In genomic region chr12:14452865-14453264, GRCh38 we compare ENCODE assay signal across 19 cellular contexts.
A peak's percentile ranks its signal among the peaks of the same experiment; 100 is the strongest.
DNase-seq lines count a peak whose midpoint lies in the region; ATAC-seq and TF ChIP-seq lines count a peak whose summit lies in the region.
"Had no signal": no experiment of that assay in that cellular context is flagged by ENCODE, and none has a peak within 500 bp of the region (broad histone marks: within the 10 kb centered on the region; RNA-seq: fewer than 3 reads in every experiment).

No MANE protein-coding gene starts in this region.

- peaks cover 26% of the 10 kb centered on the region for H3K36me3 ChIP-seq in cardiac muscle cell
- peaks cover 36% of the 10 kb centered on the region for H3K36me3 ChIP-seq in right atrium auricular region
- H3K36me3 ChIP-seq in body of pancreas (replicated peaks in 1 of 2; ENCODE audit: insufficient read depth in 1 of 2, low read depth in 2 of 2): peaks cover 0 to 2% of the 10 kb centered on the region in 2 donors
- H3K36me3 ChIP-seq: ovary, uterus had no signal

- H3K4me3 ChIP-seq in cardiac muscle cell: no peak overlapping the region
- H3K4me3 ChIP-seq in right atrium auricular region: no peak overlapping the region
- no peak overlapping the region for H3K4me3 ChIP-seq in body of pancreas
- H3K4me3 ChIP-seq: HAP-1, left ventricle myocardium inferior, ovary, uterus had no signal

- no peaks in the 10 kb centered on the region for H3K9me3 Mint-ChIP-seq in WTC11
- H3K9me3 Mint-ChIP-seq in effector memory CD8-positive, alpha-beta T cell: no peaks in the 10 kb centered on the region
- peaks cover 5 to 11% of the 10 kb centered on the region in 2 donors for H3K9me3 Mint-ChIP-seq in stimulated activated naive B cell treated with anti-CD40 and anti-IgM and Interleukin-4, amounts not matched to agents 10 μg/mL and 1 μg/mL and 100 μg/mL, for 72 hours

- TF ChIP-seq CTCF in cardiac muscle cell (IDR thresholded peaks at IDR 0.05; ENCODE audit: low read depth, low read length): no peak
- TF ChIP-seq CTCF in right atrium auricular region (IDR thresholded peaks at IDR 0.05): no peak
- no peak for TF ChIP-seq CTCF in WTC11 (IDR thresholded peaks at IDR 0.05)
- no peak for TF ChIP-seq CTCF in body of pancreas (IDR thresholded peaks at IDR 0.05)

- H3K4me3 Mint-ChIP-seq in WTC11: no peak overlapping the region
- H3K4me3 Mint-ChIP-seq in effector memory CD8-positive, alpha-beta T cell: peak overlapping the region; percentile 13 to 62
- H3K4me3 Mint-ChIP-seq in stimulated activated naive B cell treated with anti-CD40 and anti-IgM and Interleukin-4, amounts not matched to agents 10 μg/mL and 1 μg/mL and 100 μg/mL, for 72 hours: no peak overlapping the region

- H3K27me3 ChIP-seq in cardiac muscle cell: no peaks in the 10 kb centered on the region
- H3K27me3 ChIP-seq in right atrium auricular region: no peaks in the 10 kb centered on the region
- H3K27me3 ChIP-seq in body of pancreas: no peaks in the 10 kb centered on the region
- H3K27me3 ChIP-seq: ovary, uterus had no signal

- intact Hi-C loops in body of pancreas (cut with DNase I): no loop called here

- peak overlapping the region; percentile 86 for H3K27ac Mint-ChIP-seq in WTC11
- H3K27ac Mint-ChIP-seq in effector memory CD8-positive, alpha-beta T cell: peak overlapping the region; percentile 15 to 87
- H3K27ac Mint-ChIP-seq in stimulated activated naive B cell treated with anti-CD40 and anti-IgM and Interleukin-4, amounts not matched to agents 10 μg/mL and 1 μg/mL and 100 μg/mL, for 72 hours: peak overlapping the region; percentile 72

- 89% methylated on average over 1 of the region's 1 CpG for WGBS in body of pancreas, 2 donors

- ATAC-seq in WTC11 (no peak), body of pancreas (no peak)
- no peak for ATAC-seq in effector memory CD8-positive, alpha-beta T cell (replicated peaks)
- ATAC-seq in stimulated activated naive B cell treated with anti-CD40 and anti-IgM and Interleukin-4, amounts not matched to agents 10 μg/mL and 1 μg/mL and 100 μg/mL, for 72 hours (replicated peaks): no peak
- ATAC-seq: esophagus mucosa had no signal

- H3K4me1 Mint-ChIP-seq in WTC11: peaks cover 40% of the 10 kb centered on the region
- H3K4me1 Mint-ChIP-seq in effector memory CD8-positive, alpha-beta T cell (ENCODE audit: low read depth in 2 of 2): peaks cover 52 to 74% of the 10 kb centered on the region in 2 donors
- H3K4me1 Mint-ChIP-seq in stimulated activated naive B cell treated with anti-CD40 and anti-IgM and Interleukin-4, amounts not matched to agents 10 μg/mL and 1 μg/mL and 100 μg/mL, for 72 hours: peaks cover 35 to 69% of the 10 kb centered on the region in 2 donors

- H3K4me1 ChIP-seq in cardiac muscle cell (ENCODE audit: low read depth) (no peaks in the 10 kb centered on the region), right atrium auricular region (no peaks in the 10 kb centered on the region), body of pancreas (no peaks in the 10 kb centered on the region)

- peaks cover 40% of the 10 kb centered on the region for H3K36me3 Mint-ChIP-seq in WTC11
- H3K36me3 Mint-ChIP-seq in effector memory CD8-positive, alpha-beta T cell (ENCODE audit: insufficient read depth): peaks cover 75% of the 10 kb centered on the region
- H3K36me3 Mint-ChIP-seq in stimulated activated naive B cell treated with anti-CD40 and anti-IgM and Interleukin-4, amounts not matched to agents 10 μg/mL and 1 μg/mL and 100 μg/mL, for 72 hours: peaks cover 69 to 80% of the 10 kb centered on the region in 2 donors

- CTCF ChIA-PET in WTC11 (lab: Charles Lee): interaction anchor here (1.5 to 6.3 kb wide), 7 partner anchors 22 to 258 kb away, joined by 3 to 59 read pairs (median 8); partner anchors contain the start of gene ATF7IP

- DNase-seq in cardiac muscle cell (ENCODE audit: low read depth in 1 of 2, low spot score in 1 of 2) (no peak), right atrium auricular region (ENCODE audit: low spot score) (no peak), WTC11 (ENCODE audit: low spot score) (no peak), GM19240 (ENCODE audit: insufficient read length, low spot score) (no peak), body of pancreas (no peak), SIG-M5 treated with dmso at 0.1 percent for 504 hours (lab: John Stamatoyannopoulos, UW; ENCODE audit: unreplicated experiment) (no peak)
- no peak for DNase-seq in effector memory CD8-positive, alpha-beta T cell
- no peak for DNase-seq in stimulated activated naive B cell treated with anti-CD40 and anti-IgM and Interleukin-4, amounts not matched to agents 10 μg/mL and 1 μg/mL and 100 μg/mL, for 72 hours
- DNase-seq: activated CD8-positive, alpha-beta memory T cell treated with anti-CD3 and anti-CD28 coated beads, Interleukin-2, amount 50 U/mL, for 48 hours; EL; left ventricle myocardium inferior; NCI-H2029 treated with DMSO at 0.1 percent for 48 hours; NCI-H510A; ovary; stimulated activated CD4-positive, alpha-beta T cell treated with anti-CD3 and anti-CD28 coated beads, Interleukin-1b, Interleukin-23, amount 100 ng/mL, for 48 hours; uterus had no signal

- POLR2A ChIA-PET in WTC11 (lab: Charles Lee): interaction anchor here (0.7 to 1.8 kb wide), 2 partner anchors 20 to 87 kb away, joined by 4 to 9 read pairs; partner anchors contain the start of gene ATF7IP

- H3K9me3 ChIP-seq in cardiac muscle cell (ENCODE audit: low read depth): no peaks in the 10 kb centered on the region
- no peaks in the 10 kb centered on the region for H3K9me3 ChIP-seq in right atrium auricular region
- H3K9me3 ChIP-seq in body of pancreas: no peaks in the 10 kb centered on the region
- H3K9me3 ChIP-seq: HAP-1, left ventricle myocardium inferior, ovary, uterus had no signal

- no peaks in the 10 kb centered on the region for H3K27me3 Mint-ChIP-seq in WTC11 (ENCODE audit: low read depth)
- H3K27me3 Mint-ChIP-seq in effector memory CD8-positive, alpha-beta T cell: no peaks in the 10 kb centered on the region
- H3K27me3 Mint-ChIP-seq in stimulated activated naive B cell treated with anti-CD40 and anti-IgM and Interleukin-4, amounts not matched to agents 10 μg/mL and 1 μg/mL and 100 μg/mL, for 72 hours: no peaks in the 10 kb centered on the region

- peak overlapping the region; percentile 29 for H3K27ac ChIP-seq in cardiac muscle cell
- H3K27ac ChIP-seq in right atrium auricular region: no peak overlapping the region
- H3K27ac ChIP-seq in body of pancreas: no peak overlapping the region
- H3K27ac ChIP-seq: left ventricle myocardium inferior, ovary, uterus, VCaP had no signal

- no peak for TF ChIP-seq POLR2A in body of pancreas (IDR thresholded peaks at IDR 0.05)

TF ChIP-seq in WTC11, 78 proteins besides CTCF, POLR2A, EP300 and RAD21 (continues in another document):
- no peak for TF ChIP-seq PREB (CRISPR knock-in tag; IDR thresholded peaks at IDR 0.05; ENCODE audit: borderline replicate concordance)
- TF ChIP-seq PRDM15 (CRISPR knock-in tag; IDR thresholded peaks at IDR 0.05): no peak
- TF ChIP-seq FOXP4 (CRISPR knock-in tag; IDR thresholded peaks at IDR 0.05): no peak
- TF ChIP-seq NR1H2 (CRISPR knock-in tag; IDR thresholded peaks at IDR 0.05): no peak

Comparison
In these comparisons a context has a peak if more than half of its experiments do, and no peak if none do; other contexts are left out.
1. H3K4me3 Mint-ChIP-seq: peak in effector memory CD8-positive, alpha-beta T cell (2 of 2); none in WTC11 (single experiment) and stimulated activated naive B cell treated with anti-CD40 and anti-IgM and Interleukin-4, amounts not matched to agents 10 μg/mL and 1 μg/mL and 100 μg/mL, for 72 hours (0 of 2).
2. Peak in every context shown above with its lines, with median percentiles within 50 percentile points of each other: H3K27ac Mint-ChIP-seq.